ENCODE assay signal across 13 cellular contexts in genomic region chr3:24428470-24428869, GRCh38.
"Had no signal": no experiment of that assay in that cellular context is flagged by ENCODE, and none has a peak within 500 bp of the region (broad histone marks: within the 10 kb centered on the region; RNA-seq: fewer than 3 reads in every experiment).

No MANE protein-coding gene starts in this region.

- DNase-seq: activated CD4-positive, alpha-beta T cell treated with anti-CD3 and anti-CD28 coated beads, Interleukin-2, amount 50 U/mL, for 4 hours; activated gamma-delta T cell; colonic mucosa; heart right ventricle; midbrain; nephron progenitor cell; occipital lobe; stimulated activated CD4-positive, alpha-beta T cell treated with anti-CD3 and anti-CD28 coated beads, Interleukin-2, amount 100 ng/mL, for 24 hours; stimulated activated naive CD8-positive, alpha-beta T cell treated with anti-CD3 and anti-CD28 coated beads, Interleukin-15, Interleukin-2, amounts not matched to agents 100 U/mL and 50 U/mL, for 24 hours; substantia nigra; T-helper 2 cell had no signal

- ATAC-seq: esophagus mucosa; gastroesophageal sphincter; heart right ventricle; stimulated activated naive CD8-positive, alpha-beta T cell treated with anti-CD3 and anti-CD28 coated beads, Interleukin-15, Interleukin-2, amounts not matched to agents 100 U/mL and 50 U/mL, for 24 hours had no signal
